ENCODE assay signal across 8 cellular contexts in genomic region chrX:47556045-47556623, GRCh38. TPM values are rescaled to one million over a fixed set of nuclear protein-coding genes. Genes with fewer than 3 reads are reported as not detected.
A peak's percentile ranks its signal among the peaks of the same experiment; 100 is the strongest.
DNase-seq lines count a peak whose midpoint lies in the region; ATAC-seq and TF ChIP-seq lines count a peak whose summit lies in the region.

No MANE protein-coding gene starts in this region.

- no peak for TF ChIP-seq EP300 in Ishikawa (IDR thresholded peaks at IDR 0.05; ENCODE audit: borderline replicate concordance)

- TF ChIP-seq CTCF in glutamatergic neuron (IDR thresholded peaks at IDR 0.05; ENCODE audit: partially characterized antibody, unreplicated experiment): no peak
- no peak for TF ChIP-seq CTCF in osteocyte (IDR thresholded peaks at IDR 0.05)
- no peak for TF ChIP-seq CTCF in thoracic aorta (IDR thresholded peaks at IDR 0.05)

- peak overlapping the region; percentile 93 for H3K4me3 Mint-ChIP-seq in activated naive CD8-positive, alpha-beta T cell treated with anti-CD3 and anti-CD28 coated beads for 36 hours
- H3K4me3 Mint-ChIP-seq in glutamatergic neuron (ENCODE audit: unreplicated experiment) (peak overlapping the region; percentile 89), osteocyte (ENCODE audit: unreplicated experiment) (peak overlapping the region; percentile 86)

- TF ChIP-seq RAD21 in Ishikawa (IDR thresholded peaks at IDR 0.05; ENCODE audit: low read depth): no peak

- H3K27me3 Mint-ChIP-seq in activated naive CD8-positive, alpha-beta T cell treated with anti-CD3 and anti-CD28 coated beads for 36 hours: no peaks in the 10 kb centered on the region
- peaks cover 2% of the 10 kb centered on the region for H3K27me3 Mint-ChIP-seq in glutamatergic neuron (ENCODE audit: unreplicated experiment)
- H3K27me3 Mint-ChIP-seq in osteocyte (ENCODE audit: unreplicated experiment): no peaks in the 10 kb centered on the region

- H3K9me3 ChIP-seq in SJCRH30 (replicated peaks) (no peaks in the 10 kb centered on the region), thoracic aorta (no peaks in the 10 kb centered on the region)

- H3K4me1 ChIP-seq in SJCRH30 (no peaks in the 10 kb centered on the region), thoracic aorta (ENCODE audit: control insufficient read depth in 1 of 2, low read depth in 2 of 2) (no peaks in the 10 kb centered on the region)

- H3K4me3 ChIP-seq in SJCRH30 (peak overlapping the region; percentile 62), thoracic aorta (peak overlapping the region; percentile 78)

- H3K4me1 Mint-ChIP-seq in activated naive CD8-positive, alpha-beta T cell treated with anti-CD3 and anti-CD28 coated beads for 36 hours: peaks cover 13% of the 10 kb centered on the region
- no peaks in the 10 kb centered on the region for H3K4me1 Mint-ChIP-seq in glutamatergic neuron (ENCODE audit: low read depth, unreplicated experiment)
- peaks cover 20% of the 10 kb centered on the region for H3K4me1 Mint-ChIP-seq in osteocyte (ENCODE audit: unreplicated experiment)

- H3K27ac Mint-ChIP-seq in activated naive CD8-positive, alpha-beta T cell treated with anti-CD3 and anti-CD28 coated beads for 36 hours: peak overlapping the region; percentile 95
- peak overlapping the region; percentile 80 for H3K27ac Mint-ChIP-seq in glutamatergic neuron (ENCODE audit: unreplicated experiment)
- peak overlapping the region; percentile 94 for H3K27ac Mint-ChIP-seq in osteocyte (ENCODE audit: unreplicated experiment)

- no peaks in the 10 kb centered on the region for H3K36me3 ChIP-seq in SJCRH30
- no peaks in the 10 kb centered on the region for H3K36me3 ChIP-seq in thoracic aorta

- peak overlapping the region; percentile 74 for H3K27ac ChIP-seq in SJCRH30
- peak overlapping the region; percentile 84 to 86 for H3K27ac ChIP-seq in thoracic aorta

- H3K27me3 ChIP-seq in SJCRH30: no peaks in the 10 kb centered on the region
- H3K27me3 ChIP-seq in thoracic aorta (replicated peaks; ENCODE audit: insufficient read depth): no peaks in the 10 kb centered on the region

- no peaks in the 10 kb centered on the region for H3K36me3 Mint-ChIP-seq in activated naive CD8-positive, alpha-beta T cell treated with anti-CD3 and anti-CD28 coated beads for 36 hours
- H3K36me3 Mint-ChIP-seq in glutamatergic neuron (ENCODE audit: unreplicated experiment) (no peaks in the 10 kb centered on the region), osteocyte (ENCODE audit: unreplicated experiment) (no peaks in the 10 kb centered on the region)

- H3K9me3 Mint-ChIP-seq in activated naive CD8-positive, alpha-beta T cell treated with anti-CD3 and anti-CD28 coated beads for 36 hours: no peaks in the 10 kb centered on the region
- peaks cover 3% of the 10 kb centered on the region for H3K9me3 Mint-ChIP-seq in glutamatergic neuron (ENCODE audit: unreplicated experiment)
- H3K9me3 Mint-ChIP-seq in osteocyte (ENCODE audit: unreplicated experiment): no peaks in the 10 kb centered on the region

- ATAC-seq in GM21576 (IDR thresholded peaks at IDR 0.05; ENCODE audit: unreplicated experiment) (peak; percentile 83), thoracic aorta (ENCODE audit: insufficient number of reproducible peaks, low FRiP score, low read depth) (peak; percentile 91)

- peak; percentile 96 for DNase-seq in DMS53 (lab: John Stamatoyannopoulos, UW)
- peak; percentile 88 to 89 for DNase-seq in SJCRH30
- DNase-seq in activated naive CD8-positive, alpha-beta T cell treated with anti-CD3 and anti-CD28 coated beads for 36 hours: peak; percentile 82
- DNase-seq in glutamatergic neuron: peak; percentile 79
- DNase-seq in osteocyte (ENCODE audit: extremely low spot score, unreplicated experiment): peak; percentile 93
- peak; percentile 73 for DNase-seq in thoracic aorta (ENCODE audit: low spot score)

TF ChIP-seq in Ishikawa, 13 proteins besides CTCF, POLR2A, EP300 and RAD21:
- no peak for TF ChIP-seq TCF12 (IDR thresholded peaks at IDR 0.05; ENCODE audit: low read depth)
- TF ChIP-seq REST (IDR thresholded peaks at IDR 0.05; ENCODE audit: low read depth): no peak
- TF ChIP-seq USF1 (IDR thresholded peaks at IDR 0.05): no peak
- no peak for TF ChIP-seq FOXM1 (IDR thresholded peaks at IDR 0.05; ENCODE audit: borderline replicate concordance, low read depth)
- no peak for TF ChIP-seq EGR1 (IDR thresholded peaks at IDR 0.05)
- 0 out of 2 replicates have a peak, but pooled peaks have one; percentile 16 for TF ChIP-seq MAX (IDR thresholded peaks at IDR 0.05)
- TF ChIP-seq TAF1 (IDR thresholded peaks at IDR 0.05; ENCODE audit: low read depth): peak; percentile 54
- TF ChIP-seq YY1 (IDR thresholded peaks at IDR 0.05; ENCODE audit: low read depth): no peak
- no peak for TF ChIP-seq ZBTB7A (IDR thresholded peaks at IDR 0.05; ENCODE audit: low read depth)
- TF ChIP-seq CEBPB (IDR thresholded peaks at IDR 0.05): no peak
- TF ChIP-seq TEAD4 (IDR thresholded peaks at IDR 0.05): no peak

RNA-seq across cellular contexts. Expression of gene ARAF, which starts 4.9 kb away (rescaled TPM):
- total RNA-seq in SJCRH30 (2014; rRNA removed; shearing (Covaris generic)): 20.5 and 21.8 TPM in 2 replicates
- 10 to 100 TPM; 65.1 to 70.8 TPM for total RNA-seq in activated naive CD8-positive, alpha-beta T cell treated with anti-CD3 and anti-CD28 coated beads for 36 hours
- 25.5 TPM for total RNA-seq in glutamatergic neuron (ENCODE audit: unreplicated experiment)
- 66.8 and 73.9 TPM in 2 replicates for total RNA-seq in osteocyte
- total RNA-seq in thoracic aorta: 10 to 100 TPM; 44.5 to 52.3 TPM

RNA-seq across cellular contexts. Expression of gene TIMP1, which starts 26.1 kb away (rescaled TPM):
- total RNA-seq in SJCRH30 (2014; rRNA removed; shearing (Covaris generic)): 62.8 and 64.2 TPM in 2 replicates
- total RNA-seq in activated naive CD8-positive, alpha-beta T cell treated with anti-CD3 and anti-CD28 coated beads for 36 hours: 1 to 10 TPM; 2.7 to 3.2 TPM
- total RNA-seq in glutamatergic neuron (ENCODE audit: unreplicated experiment) (5.9 TPM), osteocyte (403 and 405 TPM in 2 replicates), thoracic aorta (1,000 to 10,000 TPM in 1 of 2 donors, 100 to 1,000 TPM in 1; 635 to 1,379 TPM)

Comparison
In these comparisons a context has a peak if more than half of its experiments do, and no peak if none do; other contexts are left out.
1. Peak in every context shown above with its lines: DNase-seq, ATAC-seq, H3K4me3 ChIP-seq and H3K27ac ChIP-seq.